Comparison of ENCODE assay signal across 8 cellular contexts in genomic region chr14:23352506-23353432, GRCh38. TPM values are rescaled to one million over a fixed set of nuclear protein-coding genes. Genes with fewer than 3 reads are reported as not detected.
DNase-seq lines count a peak whose midpoint lies in the region; ATAC-seq and TF ChIP-seq lines count a peak whose summit lies in the region.

TSS of gene SLC22A17 (minus strand) at chr14:23352887.

- H3K36me3 ChIP-seq in muscle layer of duodenum (ENCODE audit: control insufficient read depth in 1 of 2, insufficient read depth in 2 of 2, low read length in 2 of 2) (peaks cover 0 to 7% of the 10 kb centered on the region in 2 donors), PC-9 (ENCODE audit: low read depth) (no peaks in the 10 kb centered on the region)

- peak; percentile 71 for DNase-seq in H4 (ENCODE audit: low spot score)
- DNase-seq in NCI-H82 treated with DMSO at 0.1 percent for 48 hours (lab: John Stamatoyannopoulos, UW; ENCODE audit: unreplicated experiment), result peak; percentile 99
- DNase-seq in activated T-helper 1 cell treated with anti-CD3 and anti-CD28 coated beads, Interleukin-2, amount 50 U/mL, for 16 hours (ENCODE audit: low read depth in 1 of 2, low spot score in 1 of 2), result peak; percentile 19 to 27
- peak; percentile 87 for DNase-seq in fibroblast of pulmonary artery (ENCODE audit: low read depth)
- DNase-seq in stimulated activated CD8-positive, alpha-beta memory T cell treated with anti-CD3 and anti-CD28 coated beads, Interleukin-7, amount 100 ng/mL, for 24 hours (ENCODE audit: low read depth), result peak; percentile 10
- DNase-seq in PC-9, result no peak

- H3K27me3 ChIP-seq in muscle layer of duodenum (ENCODE audit: low read depth, low read length), result peaks cover 6% of the 10 kb centered on the region
- H3K27me3 ChIP-seq in PC-9 (ENCODE audit: insufficient read depth, low read depth), result peaks cover 60% of the 10 kb centered on the region

- no peak for ATAC-seq in HG03095 (IDR thresholded peaks at IDR 0.05; ENCODE audit: unreplicated experiment)

- no peak within 1 kb of the TSS for H3K4me2 ChIP-seq in PC-9

- POLR2A ChIA-PET in PC-9 (lab: Charles Lee; ENCODE audit: unreplicated experiment), result no interaction called here

- H3K4me3 ChIP-seq in fibroblast of pulmonary artery (replicated peaks; ENCODE audit: low read depth, low read length) (peak within 1 kb of the TSS; percentile 66), muscle layer of duodenum (ENCODE audit: low read depth in 1 of 2, low read length in 2 of 2) (peak within 1 kb of the TSS; percentile 23 to 74), PC-9 (no peak within 1 kb of the TSS)

- H3K9me3 ChIP-seq in muscle layer of duodenum (ENCODE audit: control insufficient read depth in 1 of 2, low read length in 2 of 2) (no peaks in the 10 kb centered on the region), PC-9 (ENCODE audit: insufficient read depth, low read depth) (no peaks in the 10 kb centered on the region)

- H3K4me1 ChIP-seq in muscle layer of duodenum (ENCODE audit: control insufficient read depth in 1 of 2, insufficient read depth in 2 of 2, low read length in 2 of 2), result peaks cover 0 to 10% of the 10 kb centered on the region in 2 donors
- H3K4me1 ChIP-seq in PC-9 (replicated peaks; ENCODE audit: insufficient read depth), result no peaks in the 10 kb centered on the region

- TF ChIP-seq CTCF in fibroblast of pulmonary artery (IDR thresholded peaks at IDR 0.05; ENCODE audit: low read length, missing control alignments) (peak; percentile 11), PC-9 (conservative IDR thresholded peaks at IDR 0.05) (no peak)

- H2AFZ ChIP-seq in PC-9, result no peak within 1 kb of the TSS

- CTCF ChIA-PET in PC-9 (lab: Charles Lee), result interaction anchor here (0.5 kb wide), 1 partner anchor 358 kb away, joined by 3 read pairs; no protein-coding TSS in a partner anchor

- intact Hi-C loops in PC-9 (cut with micrococcal nuclease; ENCODE audit: unreplicated experiment), result no loop called here

- H3K79me2 ChIP-seq in PC-9 (ENCODE audit: low read depth), result no peaks in the 10 kb centered on the region

- H3F3A ChIP-seq in PC-9 (ENCODE audit: insufficient read depth, low read depth), result no peaks in the 10 kb centered on the region

- H4K20me1 ChIP-seq in PC-9 (ENCODE audit: insufficient read depth), result no peaks in the 10 kb centered on the region

- H3K27ac ChIP-seq in muscle layer of duodenum (ENCODE audit: low read length) (no peak within 1 kb of the TSS), PC-9 (no peak within 1 kb of the TSS)

- H3K9me2 ChIP-seq in PC-9 (ENCODE audit: insufficient read depth), result no peaks in the 10 kb centered on the region

- no TSS peak for BruUV-seq in PC-9 (replicated peaks; lab: Mats Ljungman, UMichigan)

RNA-seq across cellular contexts. Expression of gene SLC22A17, which starts in this region (rescaled TPM):
- total RNA-seq in H4 (2014; rRNA removed; shearing (Covaris generic)), result 4.6 and 5.3 TPM in 2 replicates
- not detected in 2 replicates for total RNA-seq in PC-9 (2021)

Comparison
In these comparisons a context has a peak if more than half of its experiments do, and no peak if none do; other contexts are left out.
1. DNase-seq: peak in H4 (single experiment), NCI-H82 treated with DMSO at 0.1 percent for 48 hours (single experiment), activated T-helper 1 cell treated with anti-CD3 and anti-CD28 coated beads, Interleukin-2, amount 50 U/mL, for 16 hours (2 of 2), fibroblast of pulmonary artery (single experiment) and stimulated activated CD8-positive, alpha-beta memory T cell treated with anti-CD3 and anti-CD28 coated beads, Interleukin-7, amount 100 ng/mL, for 24 hours (single experiment); none in PC-9 (0 of 2).